ENCODE assay signal across 27 cellular contexts in genomic region chr18:36108601-36109000, GRCh38.
"Had no signal": no experiment of that assay in that cellular context is flagged by ENCODE, and none has a peak within 500 bp of the region (broad histone marks: within the 10 kb centered on the region; RNA-seq: fewer than 3 reads in every experiment).

No MANE protein-coding gene starts in this region.

- ATAC-seq: activated T-helper 17 cell treated with anti-CD3 and anti-CD28 coated beads, Interleukin-2, amount 50 U/mL, for 72 hours; T-cell had no signal

- H3K4me3 ChIP-seq: SK-N-MC had no signal

- DNase-seq: activated CD4-positive, alpha-beta memory T cell treated with anti-CD3 and anti-CD28 coated beads for 36 hours; activated CD4-positive, alpha-beta T cell treated with anti-CD3 and anti-CD28 coated beads, Interleukin-2, amount 10 ng/mL, durations not matched to agents 7 days and 5 days; activated CD4-positive, CD25-positive, alpha-beta regulatory T cell; activated CD8-positive, alpha-beta memory T cell treated with anti-CD3 and anti-CD28 coated beads for 24 hours; activated gamma-delta T cell; activated naive CD4-positive, alpha-beta T cell treated with anti-CD3 and anti-CD28 coated beads, Interleukin-2, amount 10 ng/mL, durations not matched to agents 7 days and 5 days; activated naive CD8-positive, alpha-beta T cell treated with anti-CD3 and anti-CD28 coated beads for 36 hours; activated T-cell treated with anti-CD3 and anti-CD28 coated beads for 4 hours; activated T-cell treated with anti-CD3 and anti-CD28 coated beads, Interleukin-2, amount 50 U/mL, for 48 hours; brain microvascular endothelial cell; caudate nucleus; Kasumi-1; KBM-7; NCI-H1092; NCI-H1417 treated with DMSO at 0.1 percent for 48 hours; NCI-H1694; NCI-H2029 treated with DMSO at 0.1 percent for 48 hours; NCI-H510A treated with DMSO at 0.1 percent for 48 hours; NCI-H69; NK-92 treated with Interleukin-12 subunit alpha and Interleukin-12 subunit beta, amount 100 ng/mL, for 24 hours; SIG-M5; T-cell; T-helper 2 cell; T1000 had no signal

- H3K27me3 ChIP-seq: brain microvascular endothelial cell had no signal

- H3K27ac ChIP-seq: brain microvascular endothelial cell, SK-N-MC had no signal

- FAIRE-seq: TTC549 had no signal
